1 cellular context compared by ENCODE assay signal in the genomic region with DNA sequence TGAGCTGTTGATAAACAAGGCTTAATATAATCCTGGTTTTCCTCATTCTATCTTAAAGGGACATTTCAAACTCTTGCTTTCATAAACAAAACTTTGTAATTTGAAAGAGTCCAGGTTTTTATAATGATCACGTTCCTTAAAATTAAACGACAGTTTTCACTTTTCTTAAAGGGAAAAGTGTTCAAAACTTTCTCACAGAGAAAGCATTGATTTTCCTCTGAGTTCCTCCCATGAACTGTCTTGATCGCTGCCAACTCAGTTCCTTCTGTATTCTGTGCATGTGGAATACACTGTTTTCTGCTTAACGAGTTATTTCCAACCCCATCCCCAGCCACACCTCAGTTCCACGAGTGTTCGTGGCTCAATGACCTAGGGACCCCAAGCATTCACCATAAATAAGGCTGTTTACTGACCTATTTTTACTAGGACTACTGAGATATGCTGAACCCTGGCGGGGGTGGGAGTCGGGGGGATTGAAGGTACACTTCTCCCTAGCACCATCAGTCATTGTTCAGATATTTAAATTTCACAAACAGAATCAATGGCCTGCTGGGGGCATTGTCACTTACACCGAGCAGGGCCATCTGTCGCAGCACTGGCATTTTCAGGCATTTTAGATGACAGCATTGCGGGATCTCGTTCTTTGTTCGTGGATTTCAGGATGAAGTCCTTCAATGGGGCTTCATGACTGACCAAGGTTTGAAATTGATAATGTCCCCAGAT.
TF ChIP-seq lines count a peak whose summit lies in the region.

No MANE protein-coding gene starts in this region.

TF ChIP-seq in HEK293, 187 proteins besides CTCF, POLR2A, EP300 and RAD21 (continued from another document):
- TF ChIP-seq ZNF596 (tag by site-specific recombination; IDR thresholded peaks at IDR 0.05), result no peak
TF ChIP-seq in HEK293: peak in this region for 1.
